Comparison of ENCODE assay signal across 12 cellular contexts in the genomic region with DNA sequence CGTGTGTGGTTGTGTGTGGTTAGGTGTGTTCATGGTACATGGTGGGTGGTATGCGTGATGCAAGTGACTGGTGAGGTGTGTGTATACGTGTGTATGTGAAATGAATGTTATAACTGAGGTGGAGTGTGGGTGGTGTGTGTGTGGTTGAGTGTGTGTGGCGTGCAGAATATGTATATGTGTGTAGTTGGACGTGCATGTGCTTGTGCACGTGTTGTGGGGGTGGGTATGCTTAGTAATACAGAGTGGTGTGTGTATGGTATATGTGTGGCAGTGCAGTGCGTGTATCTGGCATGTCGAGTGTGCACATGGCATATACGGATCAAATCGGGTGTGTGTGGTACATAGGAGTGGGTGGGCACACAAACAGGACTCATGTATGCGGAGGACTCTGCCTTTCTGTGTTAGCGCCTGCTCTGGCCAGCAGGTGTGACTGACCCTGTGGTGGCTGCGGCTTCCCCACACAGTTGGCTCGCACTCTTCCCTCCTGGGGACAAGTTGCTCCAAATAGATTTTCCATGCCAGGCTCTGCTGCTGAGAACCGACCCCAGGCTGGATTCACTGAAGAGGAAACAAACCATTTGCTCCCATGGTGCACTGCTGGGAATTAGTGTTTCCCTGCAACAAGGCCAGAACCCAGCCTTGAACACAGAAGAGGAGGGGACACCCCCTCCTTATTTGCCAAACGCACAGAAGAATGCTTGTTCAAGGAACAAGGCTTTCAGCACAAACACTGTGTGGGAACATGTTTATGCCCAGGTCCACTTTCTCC. TPM values are rescaled to one million over a fixed set of nuclear protein-coding genes. Genes with fewer than 3 reads are reported as not detected.
DNase-seq lines count a peak whose midpoint lies in the region; ATAC-seq and TF ChIP-seq lines count a peak whose summit lies in the region.
"Had no signal": no experiment of that assay in that cellular context is flagged by ENCODE, and none has a peak within 500 bp of the region (broad histone marks: within the 10 kb centered on the region; RNA-seq: fewer than 3 reads in every experiment).

No MANE protein-coding gene starts in this region.

- intact Hi-C loops in ascending aorta (cut with DNase I): loop anchor here (5.0 kb wide), 2 partner anchors 72 to 128 kb away; no protein-coding TSS in a partner anchor

- no peak overlapping the region for H3K56ac ChIP-seq in H9 (ENCODE audit: insufficient read length, low read depth, low read length)

- H3K27ac ChIP-seq in H9 (ENCODE audit: insufficient read length, low read depth, low read length): no peak overlapping the region
- H3K27ac ChIP-seq in ascending aorta: no peak overlapping the region
- no peak overlapping the region for H3K27ac ChIP-seq in iPS-18a (ENCODE audit: low read length)
- H3K27ac ChIP-seq: pancreas had no signal

- H3K23me2 ChIP-seq in H9 (ENCODE audit: insufficient read length, low read depth, low read length, poor library complexity, severe bottlenecking): peaks cover 13% of the 10 kb centered on the region

- peak overlapping the region; percentile 59 to 92 for H3K4me3 ChIP-seq in ascending aorta
- peak overlapping the region; percentile 76 for H3K4me3 ChIP-seq in iPS-18a (ENCODE audit: low read length)

- H3K4me3 Mint-ChIP-seq in H9: no peak overlapping the region
- H3K4me3 Mint-ChIP-seq in stimulated activated memory B cell treated with anti-CD40 and anti-IgM and Interleukin-4, amounts not matched to agents 10 μg/mL and 1 μg/mL and 100 μg/mL, for 72 hours: no peak overlapping the region
- H3K4me3 Mint-ChIP-seq in stimulated activated effector memory CD8-positive, alpha-beta T cell treated with anti-CD3 and anti-CD28 coated beads, Interleukin-12 subunit alpha, Interleukin-12 subunit beta, amount 100 ng/mL, for 72 hours: no peak overlapping the region

- H3K14ac ChIP-seq in H9 (ENCODE audit: insufficient read depth, low read length): no peak overlapping the region

- no peaks in the 10 kb centered on the region for H3K79me1 ChIP-seq in H9 (ENCODE audit: insufficient read depth, low read depth, low read length, poor library complexity, severe bottlenecking)

- H2BK12ac ChIP-seq in H9 (ENCODE audit: insufficient read length, low read depth, low read length): no peak overlapping the region

- in situ Hi-C loops in KBM-7 (cut with MboI; ENCODE audit: low pct_unique_long_range_greater_than_20kb, low sequenced_read_pairs): no loop called here
- in situ Hi-C loops in ACHN (cut with HindIII; ENCODE audit: low pct_ligation_motif_present, low pct_unique_long_range_greater_than_20kb, low sequenced_read_pairs): no loop called here

- H3T11ph ChIP-seq in H9 (ENCODE audit: low read length): no peak overlapping the region

- H3K4me2 ChIP-seq in H9 (ENCODE audit: insufficient read depth, insufficient read length, low read length): peak overlapping the region; percentile 80

- H2BK20ac ChIP-seq in H9 (ENCODE audit: low read depth, low read length, poor library complexity, severe bottlenecking): no peak overlapping the region

- H3K18ac ChIP-seq in H9 (ENCODE audit: insufficient read length, low read depth, low read length): peak overlapping the region; percentile 8

- H3K36me3 ChIP-seq in ascending aorta (no peaks in the 10 kb centered on the region), iPS-18a (ENCODE audit: control insufficient read depth, low read depth, low read length) (no peaks in the 10 kb centered on the region)
- H3K36me3 ChIP-seq: pancreas had no signal

- H3K9me3 Mint-ChIP-seq in H9: no peaks in the 10 kb centered on the region
- H3K9me3 Mint-ChIP-seq in stimulated activated memory B cell treated with anti-CD40 and anti-IgM and Interleukin-4, amounts not matched to agents 10 μg/mL and 1 μg/mL and 100 μg/mL, for 72 hours: no peaks in the 10 kb centered on the region
- H3K9me3 Mint-ChIP-seq in stimulated activated effector memory CD8-positive, alpha-beta T cell treated with anti-CD3 and anti-CD28 coated beads, Interleukin-12 subunit alpha, Interleukin-12 subunit beta, amount 100 ng/mL, for 72 hours: no peaks in the 10 kb centered on the region

- H2BK5ac ChIP-seq in H9 (ENCODE audit: insufficient read length, low read length): no peak overlapping the region

- no peak overlapping the region for H3K27ac Mint-ChIP-seq in H9
- H3K27ac Mint-ChIP-seq in stimulated activated memory B cell treated with anti-CD40 and anti-IgM and Interleukin-4, amounts not matched to agents 10 μg/mL and 1 μg/mL and 100 μg/mL, for 72 hours: no peak overlapping the region
- H3K27ac Mint-ChIP-seq in stimulated activated effector memory CD8-positive, alpha-beta T cell treated with anti-CD3 and anti-CD28 coated beads, Interleukin-12 subunit alpha, Interleukin-12 subunit beta, amount 100 ng/mL, for 72 hours: no peak overlapping the region
- H3K27ac Mint-ChIP-seq: activated naive CD8-positive, alpha-beta T cell had no signal

- no peak overlapping the region for H2AFZ ChIP-seq in H9 (ENCODE audit: low read length)

- ATAC-seq in stimulated activated memory B cell treated with anti-CD40 and anti-IgM and Interleukin-4, amounts not matched to agents 10 μg/mL and 1 μg/mL and 100 μg/mL, for 72 hours: peak; percentile 3
- no peak for ATAC-seq in HG03342 (IDR thresholded peaks at IDR 0.05; ENCODE audit: unreplicated experiment)
- ATAC-seq in stimulated activated effector memory CD8-positive, alpha-beta T cell treated with anti-CD3 and anti-CD28 coated beads, Interleukin-12 subunit alpha, Interleukin-12 subunit beta, amount 100 ng/mL, for 72 hours: no peak

- no peak overlapping the region for H2AK5ac ChIP-seq in H9 (ENCODE audit: insufficient read length, low read length)

- H4K8ac ChIP-seq in H9 (replicated peaks; ENCODE audit: insufficient read length, low read depth, low read length): no peak overlapping the region

- no peak overlapping the region for H4K91ac ChIP-seq in H9 (ENCODE audit: insufficient read length, low read depth, low read length)

- H3K27me3 ChIP-seq in H9 (ENCODE audit: insufficient read depth, low read length): peaks cover 7% of the 10 kb centered on the region; the same call in 1 of the 2 replicates
- H3K27me3 ChIP-seq in ascending aorta: no peaks in the 10 kb centered on the region
- peaks cover 41% of the 10 kb centered on the region for H3K27me3 ChIP-seq in iPS-18a (ENCODE audit: control insufficient read depth, insufficient read depth, low read length)

- TF ChIP-seq CTCF in H9 (conservative IDR thresholded peaks at IDR 0.05): peak; percentile 15; the same call in 1 of the 3 replicates
- TF ChIP-seq CTCF in ascending aorta (IDR thresholded peaks at IDR 0.05): no peak

- H3K9me3 ChIP-seq in H9 (ENCODE audit: control insufficient read depth, low read depth, low read length) (no peaks in the 10 kb centered on the region), ascending aorta (no peaks in the 10 kb centered on the region), iPS-18a (ENCODE audit: control insufficient read depth, low read depth, low read length) (no peaks in the 10 kb centered on the region)
- H3K9me3 ChIP-seq: pancreas had no signal

- H3K4ac ChIP-seq in H9 (ENCODE audit: low read depth, low read length): no peak overlapping the region

- H4K5ac ChIP-seq in H9 (ENCODE audit: insufficient read length, low read depth, low read length): peak overlapping the region; percentile 10

- no peak overlapping the region for H2BK120ac ChIP-seq in H9 (ENCODE audit: low read depth, low read length, poor library complexity, severe bottlenecking)

- no peaks in the 10 kb centered on the region for H3K79me2 ChIP-seq in H9 (ENCODE audit: insufficient read depth, low read length)

- H2BK15ac ChIP-seq in H9 (ENCODE audit: low read depth, low read length): no peak overlapping the region

- no peak overlapping the region for H3K23ac ChIP-seq in H9 (ENCODE audit: insufficient read length, low read depth, low read length)

- DNase-seq in H9 (peak; percentile 56), ascending aorta (ENCODE audit: low spot score in 2 of 2) (no peak), KBM-7 (no peak), ACHN (no peak)
- DNase-seq in stimulated activated effector memory CD8-positive, alpha-beta T cell treated with anti-CD3 and anti-CD28 coated beads, Interleukin-12 subunit alpha, Interleukin-12 subunit beta, amount 100 ng/mL, for 72 hours (ENCODE audit: low spot score in 2 of 2): no peak
- DNase-seq: activated CD4-positive, alpha-beta T cell treated with anti-CD3 and anti-CD28 coated beads, Interleukin-2, amount 50 U/mL, for 4 hours; DMS 273 treated with DMSO at 0.1 percent for 48 hours; pancreas had no signal

- no peak overlapping the region for H3K9ac ChIP-seq in H9 (ENCODE audit: extremely low read depth, insufficient read length, low read length)
- H3K9ac ChIP-seq in iPS-18a (ENCODE audit: low read length): no peak overlapping the region

- WGBS in H9 (ENCODE audit: extremely low coverage, insufficient read length, low lambda C conversion rate): 100% methylated on average over 4 of the region's 16 CpGs

- peaks cover 40% of the 10 kb centered on the region for H3K27me3 Mint-ChIP-seq in H9 (ENCODE audit: low read depth)
- H3K27me3 Mint-ChIP-seq in stimulated activated memory B cell treated with anti-CD40 and anti-IgM and Interleukin-4, amounts not matched to agents 10 μg/mL and 1 μg/mL and 100 μg/mL, for 72 hours: peaks cover 5% of the 10 kb centered on the region

- peaks cover 8 to 11% of the 10 kb centered on the region in 2 experiments for H3K4me1 Mint-ChIP-seq in H9
- H3K4me1 Mint-ChIP-seq in stimulated activated memory B cell treated with anti-CD40 and anti-IgM and Interleukin-4, amounts not matched to agents 10 μg/mL and 1 μg/mL and 100 μg/mL, for 72 hours: peaks cover 13% of the 10 kb centered on the region
- H3K4me1 Mint-ChIP-seq in stimulated activated effector memory CD8-positive, alpha-beta T cell treated with anti-CD3 and anti-CD28 coated beads, Interleukin-12 subunit alpha, Interleukin-12 subunit beta, amount 100 ng/mL, for 72 hours: no peaks in the 10 kb centered on the region

- H3K4me1 ChIP-seq in H9 (ENCODE audit: insufficient read depth, low read length): peaks cover 4% of the 10 kb centered on the region; the same call in 1 of the 2 replicates
- H3K4me1 ChIP-seq in ascending aorta: peaks cover 3% of the 10 kb centered on the region in 2 donors
- H3K4me1 ChIP-seq in iPS-18a (ENCODE audit: control insufficient read depth, low read depth, low read length): peaks cover 5% of the 10 kb centered on the region

- no peaks in the 10 kb centered on the region for H3K36me3 Mint-ChIP-seq in H9 (ENCODE audit: insufficient read depth in 1 of 3, low read depth in 3 of 3)
- no peaks in the 10 kb centered on the region for H3K36me3 Mint-ChIP-seq in stimulated activated memory B cell treated with anti-CD40 and anti-IgM and Interleukin-4, amounts not matched to agents 10 μg/mL and 1 μg/mL and 100 μg/mL, for 72 hours
- no peaks in the 10 kb centered on the region for H3K36me3 Mint-ChIP-seq in stimulated activated effector memory CD8-positive, alpha-beta T cell treated with anti-CD3 and anti-CD28 coated beads, Interleukin-12 subunit alpha, Interleukin-12 subunit beta, amount 100 ng/mL, for 72 hours
- H3K36me3 Mint-ChIP-seq: activated naive CD8-positive, alpha-beta T cell had no signal

- no peaks in the 10 kb centered on the region for H4K20me1 ChIP-seq in H9 (ENCODE audit: control insufficient read depth, insufficient read depth, insufficient read length)

RNA-seq across cellular contexts. Expression of a gene that starts 1.2 kb away (rescaled TPM):
- total RNA-seq in H9 (2021): 0.52 and 0.66 TPM in 2 replicates
- 16.5 TPM for total RNA-seq in ascending aorta

Comparison
In these comparisons a context has a peak if more than half of its experiments do, and no peak if none do; other contexts are left out.
1. RNA of a gene that starts 1.2 kb away (total RNA-seq): 16.5 TPM in ascending aorta (single experiment); 0.52 to 0.66 TPM in H9; every median in the first group is over 10 times any median in the second.